ENCODE assay signal across 11 cellular contexts in genomic region chr1:207711285-207711684, GRCh38. TPM values are rescaled to one million over a fixed set of nuclear protein-coding genes. Genes with fewer than 3 reads are reported as not detected.
A peak's percentile ranks its signal among the peaks of the same experiment; 100 is the strongest.
DNase-seq lines count a peak whose midpoint lies in the region; ATAC-seq, FAIRE-seq and TF ChIP-seq lines count a peak whose summit lies in the region.
"Had no signal": no experiment of that assay in that cellular context is flagged by ENCODE, and none has a peak within 500 bp of the region (broad histone marks: within the 10 kb centered on the region; RNA-seq: fewer than 3 reads in every experiment).

No MANE protein-coding gene starts in this region.

- no peaks in the 10 kb centered on the region for H3K9me1 ChIP-seq in K562 (ENCODE audit: control insufficient read depth, insufficient read depth, low read length)

- H3K79me2 ChIP-seq in DND-41 (ENCODE audit: insufficient read depth, low read length) (no peaks in the 10 kb centered on the region), K562 (ENCODE audit: control insufficient read depth, insufficient read depth, low read length) (no peaks in the 10 kb centered on the region), HepG2 (ENCODE audit: insufficient read depth, low read length) (no peaks in the 10 kb centered on the region)

- peak; percentile 63 to 83 for TF ChIP-seq RAD21 in K562 (CRISPR knock-in tag; conservative IDR thresholded peaks at IDR 0.05 in 1 of 2, IDR thresholded peaks at IDR 0.05 in 1 of 2)
- TF ChIP-seq RAD21 in HepG2 (CRISPR knock-in tag; IDR thresholded peaks at IDR 0.05), result no peak

- H3K27me3 ChIP-seq in DND-41 (ENCODE audit: insufficient read depth, low read length, poor library complexity) (peaks cover 2% of the 10 kb centered on the region), K562 (ENCODE audit: control insufficient read depth in 2 of 2, insufficient read depth in 2 of 2, low read length in 2 of 2) (no peaks in the 10 kb centered on the region), HepG2 (ENCODE audit: control insufficient read depth in 1 of 2, insufficient read depth in 2 of 2, low read length in 2 of 2) (no peaks in the 10 kb centered on the region), testis (no peaks in the 10 kb centered on the region)

- no peak overlapping the region for H3K27ac ChIP-seq in DND-41 (ENCODE audit: low read length)
- no peak overlapping the region for H3K27ac ChIP-seq in K562 (ENCODE audit: extremely low read depth, low read depth, low read length)
- H3K27ac ChIP-seq in HepG2 (ENCODE audit: extremely low read length, insufficient read depth, low read length), result no peak overlapping the region
- no peak overlapping the region for H3K27ac ChIP-seq in testis
- H3K27ac ChIP-seq: SK-N-MC had no signal

- H3K36me3 ChIP-seq in DND-41 (ENCODE audit: insufficient read depth, low read length) (no peaks in the 10 kb centered on the region), K562 (ENCODE audit: control insufficient read depth, insufficient read depth, low read length) (no peaks in the 10 kb centered on the region; the same call in 2 of the 3 replicates), HepG2 (replicated peaks in 1 of 2; ENCODE audit: control insufficient read depth in 1 of 2, insufficient read depth in 2 of 2, low read length in 2 of 2) (no peaks in the 10 kb centered on the region), testis (ENCODE audit: low read depth, missing control alignments) (no peaks in the 10 kb centered on the region)

- no peak for TF ChIP-seq POLR2A in K562 (conservative IDR thresholded peaks at IDR 0.05)
- TF ChIP-seq POLR2A in HepG2 (IDR thresholded peaks at IDR 0.05; ENCODE audit: insufficient read depth in 1 of 2, low read depth in 2 of 2, low read length in 2 of 2), result no peak
- no peak for TF ChIP-seq POLR2A in testis (IDR thresholded peaks at IDR 0.05)

- POLR2A ChIA-PET in K562 (lab: Yijun Ruan, JAX) (interaction anchor here (1.2 to 1.3 kb wide), 2 partner anchors 8 to 12 kb away, joined by 3 to 6 read pairs; no protein-coding TSS in a partner anchor), HepG2 (lab: Yijun Ruan, JAX) (no interaction called here)

- BruUV-seq in K562 (replicated peaks; lab: Mats Ljungman, UMichigan), result no TSS peak
- no TSS peak for BruUV-seq in HepG2 (replicated peaks; lab: Mats Ljungman, UMichigan)

- H3K4me2 ChIP-seq in DND-41 (ENCODE audit: insufficient read depth, low read length), result no peak overlapping the region
- H3K4me2 ChIP-seq in K562 (ENCODE audit: insufficient read depth, low read length), result no peak overlapping the region
- H3K4me2 ChIP-seq in HepG2 (ENCODE audit: low read depth, low read length), result no peak overlapping the region

- intact Hi-C loops in K562 (cut with micrococcal nuclease) (loop anchor here (1.0 to 10.0 kb wide), 5 partner anchors 44 to 254 kb away; no protein-coding TSS in a partner anchor), HepG2 (cut with micrococcal nuclease; ENCODE audit: unreplicated experiment) (loop anchor here (5.0 kb wide), 1 partner anchor 256 kb away; no protein-coding TSS in a partner anchor), testis (cut with DNase I; ENCODE audit: low total_unique reads) (no loop called here)

- H3K4me3 ChIP-seq in DND-41 (ENCODE audit: low read depth in 1 of 2, low read length in 2 of 2) (no peak overlapping the region), K562 (no peak overlapping the region), HepG2 (replicated peaks in 1 of 3; ENCODE audit: insufficient read depth in 1 of 3, low read depth in 2 of 3, low read length in 3 of 3) (no peak overlapping the region), testis (no peak overlapping the region)
- H3K4me3 ChIP-seq: SK-N-MC had no signal

- no peak for DNase-seq in DND-41
- DNase-seq in LHCN-M2 (ENCODE audit: low read depth), result peak; percentile 54
- DNase-seq in K562 (ENCODE audit: extremely low read depth in 1 of 4, low spot score in 3 of 4), result peak in 2 of 4 experiments; percentile 63 to 69
- DNase-seq in HepG2 (ENCODE audit: low spot score), result peak; percentile 20
- DNase-seq in NCI-H187 (lab: John Stamatoyannopoulos, UW), result no peak
- no peak for DNase-seq in NCI-H1694 treated with DMSO at 0.1 percent for 48 hours (lab: John Stamatoyannopoulos, UW)
- no peak for DNase-seq in testis
- DNase-seq in NCI-H524 treated with DMSO at 0.1 percent for 48 hours (lab: John Stamatoyannopoulos, UW), result no peak
- DNase-seq: activated CD8-positive, alpha-beta memory T cell treated with anti-CD3 and anti-CD28 coated beads, Interleukin-2, amount 50 U/mL, for 48 hours; naive B cell had no signal

- H3K9ac ChIP-seq in DND-41 (ENCODE audit: low read depth, low read length), result no peak overlapping the region
- no peak overlapping the region for H3K9ac ChIP-seq in K562 (ENCODE audit: insufficient read depth in 1 of 2, low read depth in 2 of 2, low read length in 2 of 2)
- no peak overlapping the region for H3K9ac ChIP-seq in HepG2 (ENCODE audit: insufficient read depth, low read depth, low read length)

- CTCF ChIA-PET in K562 (lab: Yijun Ruan, JAX; ENCODE audit: low intra/inter-chr PET ratio) (interaction anchor here (1.7 kb wide), 1 partner anchor 86 kb away, joined by 13 read pairs; no protein-coding TSS in a partner anchor), HepG2 (lab: Yijun Ruan, JAX; ENCODE audit: low intra/inter-chr PET ratio, low total read pairs) (no interaction called here)

- ATAC-seq in DND-41 (ENCODE audit: insufficient read depth, low read depth), result no peak
- ATAC-seq in K562, result peak; percentile 91
- ATAC-seq in HepG2, result peak; percentile 71

- FAIRE-seq in K562 (lab: Jason Lieb, UNC) (peak; percentile 74), HepG2 (lab: Jason Lieb, UNC) (no peak)

- no peaks in the 10 kb centered on the region for H4K20me1 ChIP-seq in DND-41 (ENCODE audit: insufficient read depth, low read length)
- no peaks in the 10 kb centered on the region for H4K20me1 ChIP-seq in K562 (replicated peaks; ENCODE audit: control insufficient read depth, insufficient read depth, low read length)
- no peaks in the 10 kb centered on the region for H4K20me1 ChIP-seq in HepG2 (ENCODE audit: insufficient read depth, low read length)

- TF ChIP-seq EP300 in K562 (IDR thresholded peaks at IDR 0.05; ENCODE audit: low read length) (no peak), HepG2 (IDR thresholded peaks at IDR 0.05; ENCODE audit: low read depth in 2 of 2, low read length in 2 of 2) (no peak), HepG2 (CRISPR knock-in tag; IDR thresholded peaks at IDR 0.05; ENCODE audit: borderline replicate concordance) (no peak)

- H3K4me1 ChIP-seq in DND-41 (ENCODE audit: insufficient read depth, low read length) (no peaks in the 10 kb centered on the region), K562 (replicated peaks in 1 of 2; ENCODE audit: control insufficient read depth in 2 of 2, insufficient read depth in 2 of 2, low read length in 2 of 2) (0 out of 5 replicates have a peak, but pooled peaks cover 0 to 4% of the 10 kb centered on the region in 2 experiments), HepG2 (ENCODE audit: insufficient read depth, low read length) (no peaks in the 10 kb centered on the region), testis (no peaks in the 10 kb centered on the region)

- in situ Hi-C loops in K562 (cut with MboI) (no loop called here), HepG2 (cut with HindIII; ENCODE audit: extremely low pct_ligation_motif_present, low pct_unique_long_range_greater_than_20kb) (no loop called here)

- H2AFZ ChIP-seq in DND-41 (ENCODE audit: low read depth, low read length), result no peak overlapping the region
- H2AFZ ChIP-seq in K562 (ENCODE audit: low read depth, low read length), result no peak overlapping the region
- no peak overlapping the region for H2AFZ ChIP-seq in HepG2 (ENCODE audit: low read length)

- 11% methylated on average over 5 of the region's 5 CpGs for WGBS in K562 (ENCODE audit: insufficient coverage, low coverage, missing lambda C conversion rate)
- WGBS in HepG2 (ENCODE audit: low lambda C conversion rate), result 0% methylated on average over 5 of the region's 5 CpGs
- 82 to 85% methylated on average over 5 of the region's 5 CpGs for WGBS in testis, 2 donors

- TF ChIP-seq CTCF in DND-41 (IDR thresholded peaks at IDR 0.05; ENCODE audit: borderline replicate concordance, extremely low read depth, low read length, poor library complexity, severe bottlenecking) (peak; percentile 14), K562 (IDR thresholded peaks at IDR 0.05 in 2 of 3, conservative IDR thresholded peaks at IDR 0.05 in 1 of 3; ENCODE audit: insufficient read depth in 2 of 3, low read depth in 1 of 3, low read length in 3 of 3) (peak; percentile 35 to 62 (median 55); a peak in 4 of 6 replicates), HepG2 (CRISPR knock-in tag; IDR thresholded peaks at IDR 0.05) (peak; percentile 28; the same call in 1 of the 2 replicates), testis (IDR thresholded peaks at IDR 0.05) (no peak)

- H3K9me3 ChIP-seq in DND-41 (ENCODE audit: insufficient read depth, low read length, severe bottlenecking) (peaks cover 4% of the 10 kb centered on the region), K562 (replicated peaks; ENCODE audit: control insufficient read depth, insufficient read depth, low read depth, low read length) (no peaks in the 10 kb centered on the region), HepG2 (ENCODE audit: low read length) (no peaks in the 10 kb centered on the region), testis (no peaks in the 10 kb centered on the region)

RNA-seq across cellular contexts. Expression of gene CD46, which starts 40.6 kb away (rescaled TPM):
- total RNA-seq in LHCN-M2 (2014; rRNA removed) (68.5 and 72.6 TPM in 2 replicates), K562 (2014; rRNA removed) (87.9 and 94.5 TPM in 2 replicates), K562 (2014; rRNA removed; fragmentation: Illumina TruSeq; extraction: Trizol) (156 and 168 TPM in 2 replicates), K562 (2015; rRNA removed; fragmentation: Illumina TruSeq; extraction: Trizol) (126 and 151 TPM in 2 replicates), K562 (2021) (143 and 156 TPM in 2 replicates), HepG2 (2016; rRNA removed; fragmentation: Illumina TruSeq; extraction: Trizol) (70.3 and 130 TPM in 2 replicates), testis (100 to 1,000 TPM; 107 to 130 TPM)
- 26.2 TPM for polyA plus RNA-seq in LHCN-M2 (2012)
- total RNA-seq in K562 (2011; cell fraction: chromatin; rRNA removed; ENCODE audit: low replicate concordance), result 356 and 908 TPM in 2 replicates
- total RNA-seq in K562 (2011; cell fraction: nucleolus; rRNA removed), result 170 and 219 TPM in 2 replicates
- total RNA-seq in K562 (2011; cell fraction: nucleoplasm; rRNA removed), result 411 and 563 TPM in 2 replicates
- polyA plus RNA-seq in K562 (2011; rRNA removed) (374 and 391 TPM in 2 replicates), K562 (2014; fragmentation: Illumina TruSeq; extraction: Trizol) (149 and 205 TPM in 2 replicates), K562 (2014; fragmentation: Nextera tagmentation; extraction: Ambion mirVana) (100 to 1,000 TPM; 143 to 220 TPM), K562 (2014; rRNA removed) (183 and 199 TPM in 2 replicates), HepG2 (2011; rRNA removed) (277 TPM in 2 replicates), testis (ENCODE audit: insufficient read depth, low read depth, low replicate concordance) (80.7 TPM)
- polyA plus RNA-seq in K562 (2011; cell fraction: cytosol; rRNA removed), result 28.4 and 93.7 TPM in 2 replicates
- 370 and 950 TPM in 2 replicates for polyA plus RNA-seq in K562 (2011; cell fraction: nucleus; rRNA removed)
- 91.8 and 133 TPM in 2 replicates for polyA plus RNA-seq in K562 (2012)
- polyA minus RNA-seq in K562 (2011; rRNA and poly(A)+ RNA removed), result 160 and 229 TPM in 2 replicates
- 73.7 and 85.6 TPM in 2 replicates for polyA minus RNA-seq in K562 (2011; cell fraction: cytosol; rRNA and poly(A)+ RNA removed)
- 188 and 382 TPM in 2 replicates for polyA minus RNA-seq in K562 (2011; cell fraction: nucleus; rRNA and poly(A)+ RNA removed)
- total RNA-seq in HepG2 (2016; cell fraction: cytosol; rRNA removed; fragmentation: Illumina TruSeq; extraction: Trizol; ENCODE audit: low read depth), result 19.0 and 20.0 TPM in 2 replicates
- 69.6 and 139 TPM in 2 replicates for total RNA-seq in HepG2 (2016; cell fraction: insoluble cytoplasmic fraction; rRNA removed; fragmentation: Illumina TruSeq; extraction: Trizol)
- 24.1 and 29.9 TPM in 2 replicates for total RNA-seq in HepG2 (2016; cell fraction: membrane; rRNA removed; fragmentation: Illumina TruSeq; extraction: Trizol)
- 261 and 271 TPM in 2 replicates for total RNA-seq in HepG2 (2016; cell fraction: nucleus; rRNA removed; fragmentation: Illumina TruSeq; extraction: Trizol)
- 65.6 and 131 TPM in 2 replicates for polyA plus RNA-seq in HepG2 (2011; cell fraction: cytosol; rRNA removed)
- polyA plus RNA-seq in HepG2 (2011; cell fraction: nucleus; rRNA removed), result 288 and 360 TPM in 2 replicates
- 206 and 208 TPM in 2 replicates for polyA plus RNA-seq in HepG2 (2012)
- polyA plus RNA-seq in HepG2 (2016; cell fraction: cytosol; fragmentation: Illumina TruSeq; extraction: Trizol; ENCODE audit: low read depth), result 3.8 and 4.6 TPM in 2 replicates
- 59.7 and 64.0 TPM in 2 replicates for polyA plus RNA-seq in HepG2 (2016; cell fraction: insoluble cytoplasmic fraction; fragmentation: Illumina TruSeq; extraction: Trizol; ENCODE audit: low read depth)
- 10.1 and 11.1 TPM in 2 replicates for polyA plus RNA-seq in HepG2 (2016; cell fraction: membrane; fragmentation: Illumina TruSeq; extraction: Trizol; ENCODE audit: low read depth)
- polyA plus RNA-seq in HepG2 (2016; cell fraction: nucleus; fragmentation: Illumina TruSeq; extraction: Trizol; ENCODE audit: insufficient read depth, low read depth), result 416 and 423 TPM in 2 replicates
- polyA minus RNA-seq in HepG2 (2011; rRNA and poly(A)+ RNA removed; ENCODE audit: low replicate concordance), result 96.1 and 146 TPM in 2 replicates
- 125 and 175 TPM in 2 replicates for polyA minus RNA-seq in HepG2 (2011; cell fraction: cytosol; rRNA and poly(A)+ RNA removed)
- polyA minus RNA-seq in HepG2 (2011; cell fraction: nucleus; rRNA and poly(A)+ RNA removed), result 353 and 394 TPM in 2 replicates

Comparison
In these comparisons a context has a peak if more than half of its experiments do, and no peak if none do; other contexts are left out.
1. DNase-seq: peak in LHCN-M2 (single experiment) and HepG2 (single experiment); none in DND-41 (single experiment), NCI-H187 (0 of 2), NCI-H1694 treated with DMSO at 0.1 percent for 48 hours (single experiment), testis (single experiment) and NCI-H524 treated with DMSO at 0.1 percent for 48 hours (single experiment).
2. CTCF ChIP-seq: peak in DND-41 (single experiment), K562 (3 of 3) and HepG2 (single experiment); none in testis (0 of 3).